Comparison of ENCODE assay signal across 14 cellular contexts in genomic region chr14:99257673-99258221, GRCh38. TPM values are rescaled to one million over a fixed set of nuclear protein-coding genes. Genes with fewer than 3 reads are reported as not detected.
DNase-seq lines count a peak whose midpoint lies in the region; ATAC-seq and TF ChIP-seq lines count a peak whose summit lies in the region.
"Had no signal": no experiment of that assay in that cellular context is flagged by ENCODE, and none has a peak within 500 bp of the region (broad histone marks: within the 10 kb centered on the region; RNA-seq: fewer than 3 reads in every experiment).

No MANE protein-coding gene starts in this region.

- peaks cover 40% of the 10 kb centered on the region for H3K36me3 ChIP-seq in CD4-positive, alpha-beta memory T cell (ENCODE audit: insufficient read depth, low read length)
- H3K36me3 ChIP-seq in Peyer's patch = peaks cover 0 to 7% (median 0%) of the 10 kb centered on the region in 3 donors
- peaks cover 6 to 50% (median 33%) of the 10 kb centered on the region in 3 experiments for H3K36me3 ChIP-seq in naive thymus-derived CD4-positive, alpha-beta T cell (ENCODE audit: control insufficient read depth in 2 of 3, insufficient read depth in 3 of 3, low read length in 3 of 3)
- H3K36me3 ChIP-seq: tibial artery had no signal

- H3K27me3 Mint-ChIP-seq in CD4-positive, alpha-beta memory T cell = no peaks in the 10 kb centered on the region
- H3K27me3 Mint-ChIP-seq in naive thymus-derived CD4-positive, alpha-beta T cell = no peaks in the 10 kb centered on the region

- peak overlapping the region; percentile 98 for H3K27ac ChIP-seq in CD4-positive, alpha-beta memory T cell (ENCODE audit: low read depth, low read length)
- H3K27ac ChIP-seq in Peyer's patch = peak overlapping the region; percentile 56 to 77 (median 70)
- H3K27ac ChIP-seq in naive thymus-derived CD4-positive, alpha-beta T cell (ENCODE audit: low read depth, low read length) = peak overlapping the region; percentile 98
- H3K27ac ChIP-seq: tibial artery had no signal

- H3K4me3 ChIP-seq in CD4-positive, alpha-beta memory T cell (ENCODE audit: low read length in 2 of 2) = peak overlapping the region; percentile 33 to 64
- peak overlapping the region in 1 of 4 donors; percentile 1 for H3K4me3 ChIP-seq in Peyer's patch
- H3K4me3 ChIP-seq in naive thymus-derived CD4-positive, alpha-beta T cell (ENCODE audit: low read length) = peak overlapping the region; percentile 56
- H3K4me3 ChIP-seq: tibial artery had no signal

- H3K27ac Mint-ChIP-seq in CD4-positive, alpha-beta memory T cell = peak overlapping the region; percentile 99 to 100 (median 100)
- peak overlapping the region; percentile 88 to 91 for H3K27ac Mint-ChIP-seq in activated naive CD4-positive, alpha-beta T cell treated with anti-CD3 and anti-CD28 coated beads, Interleukin-2, amount 50 U/mL, for 72 hours
- peak overlapping the region; percentile 99 to 100 (median 100) for H3K27ac Mint-ChIP-seq in naive thymus-derived CD4-positive, alpha-beta T cell
- H3K27ac Mint-ChIP-seq: activated B cell treated with CpG ODN at 0.5 μM for 24 hours had no signal

- CTCF ChIA-PET in CD4-positive, alpha-beta memory T cell (lab: Charles Lee; ENCODE audit: partially characterized antibody) = interaction anchor here (0.9 to 1.9 kb wide), 5 partner anchors 15 to 25 kb away, joined by 3 to 6 read pairs (median 4); no protein-coding TSS in a partner anchor
- CTCF ChIA-PET in naive thymus-derived CD4-positive, alpha-beta T cell (lab: Charles Lee) = interaction anchor here (1.5 kb wide), 1 partner anchor 69 kb away, joined by 3 read pairs; no protein-coding TSS in a partner anchor

- peaks cover 78 to 88% of the 10 kb centered on the region in 2 donors for H3K36me3 Mint-ChIP-seq in CD4-positive, alpha-beta memory T cell
- H3K36me3 Mint-ChIP-seq in activated naive CD4-positive, alpha-beta T cell treated with anti-CD3 and anti-CD28 coated beads, Interleukin-2, amount 50 U/mL, for 72 hours = peaks cover 43 to 89% of the 10 kb centered on the region in 2 donors
- peaks cover 20 to 87% (median 68%) of the 10 kb centered on the region in 5 donors for H3K36me3 Mint-ChIP-seq in naive thymus-derived CD4-positive, alpha-beta T cell

- intact Hi-C loops in CD4-positive, alpha-beta memory T cell (cut with micrococcal nuclease) = no loop called here
- intact Hi-C loops in naive thymus-derived CD4-positive, alpha-beta T cell (cut with micrococcal nuclease) = no loop called here

- no peak for TF ChIP-seq POLR2A in Peyer's patch (IDR thresholded peaks at IDR 0.05)

- H3K4me3 Mint-ChIP-seq in CD4-positive, alpha-beta memory T cell = peak overlapping the region; percentile 94 to 100 (median 98)
- H3K4me3 Mint-ChIP-seq in naive thymus-derived CD4-positive, alpha-beta T cell = peak overlapping the region; percentile 92 to 100 (median 96)
- H3K4me3 Mint-ChIP-seq: activated B cell treated with CpG ODN at 0.5 μM for 24 hours had no signal

- POLR2A ChIA-PET in CD4-positive, alpha-beta memory T cell (lab: Charles Lee; ENCODE audit: partially characterized antibody) = interaction anchor here (1.5 to 87.2 kb wide), 3 partner anchors 13 to 1076 kb away, joined by 3 to 6015 read pairs (median 6015); partner anchors contain the start of gene BCL11B
- POLR2A ChIA-PET in naive thymus-derived CD4-positive, alpha-beta T cell (lab: Charles Lee) = interaction anchor here (0.6 to 54.4 kb wide), 5 partner anchors 11 to 554 kb away, joined by 3 to 2458 read pairs (median 34); partner anchors contain the start of gene BCL11B

- H3K4me1 ChIP-seq in CD4-positive, alpha-beta memory T cell (ENCODE audit: insufficient read depth, low read length) = peaks cover 95% of the 10 kb centered on the region
- no peaks in the 10 kb centered on the region for H3K4me1 ChIP-seq in Peyer's patch
- H3K4me1 ChIP-seq in naive thymus-derived CD4-positive, alpha-beta T cell (ENCODE audit: control insufficient read depth in 2 of 2, insufficient read depth in 2 of 2, low read length in 2 of 2) = peaks cover 92 to 93% of the 10 kb centered on the region in 2 donors

- DNase-seq in CD4-positive, alpha-beta memory T cell = peak; percentile 32 to 55 (median 35)
- DNase-seq in Peyer's patch (no peak), HCEC 1CT (no peak), iPS-NIHi11 (ENCODE audit: low spot score) (no peak)
- no peak for DNase-seq in activated naive CD4-positive, alpha-beta T cell treated with anti-CD3 and anti-CD28 coated beads, Interleukin-2, amount 50 U/mL, for 72 hours (ENCODE audit: low spot score in 2 of 2)
- DNase-seq in naive thymus-derived CD4-positive, alpha-beta T cell = peak in 5 of 9 donors; percentile 23 to 55 (median 47)
- DNase-seq: activated B cell treated with CpG ODN at 0.5 μM for 24 hours, DMS53, midbrain, NCI-H1092 treated with DMSO at 0.1 percent for 48 hours had no signal

- peaks cover 65 to 100% (median 88%) of the 10 kb centered on the region in 4 donors for H3K4me1 Mint-ChIP-seq in CD4-positive, alpha-beta memory T cell
- H3K4me1 Mint-ChIP-seq in naive thymus-derived CD4-positive, alpha-beta T cell = peaks cover 65 to 100% (median 97%) of the 10 kb centered on the region in 7 donors
- H3K4me1 Mint-ChIP-seq: activated B cell treated with CpG ODN at 0.5 μM for 24 hours had no signal

- no peaks in the 10 kb centered on the region for H3K27me3 ChIP-seq in CD4-positive, alpha-beta memory T cell (ENCODE audit: insufficient read depth, low read length)
- no peaks in the 10 kb centered on the region for H3K27me3 ChIP-seq in Peyer's patch
- H3K27me3 ChIP-seq in naive thymus-derived CD4-positive, alpha-beta T cell (ENCODE audit: control insufficient read depth in 2 of 2, insufficient read depth in 2 of 2, low read length in 2 of 2) = no peaks in the 10 kb centered on the region

- no peak for ATAC-seq in activated naive CD4-positive, alpha-beta T cell treated with anti-CD3 and anti-CD28 coated beads, Interleukin-2, amount 50 U/mL, for 72 hours
- ATAC-seq in naive thymus-derived CD4-positive, alpha-beta T cell = no peak
- ATAC-seq in HG02852 (IDR thresholded peaks at IDR 0.05; ENCODE audit: unreplicated experiment) (no peak), HG03521 (IDR thresholded peaks at IDR 0.05; ENCODE audit: unreplicated experiment) (no peak)
- ATAC-seq: HCT116 had no signal

- H3K9me3 ChIP-seq in CD4-positive, alpha-beta memory T cell (ENCODE audit: control insufficient read depth in 1 of 2, low read length in 2 of 2) = no peaks in the 10 kb centered on the region
- no peaks in the 10 kb centered on the region for H3K9me3 ChIP-seq in Peyer's patch
- no peaks in the 10 kb centered on the region for H3K9me3 ChIP-seq in naive thymus-derived CD4-positive, alpha-beta T cell (ENCODE audit: control insufficient read depth in 2 of 3, low read length in 3 of 3)
- H3K9me3 ChIP-seq: tibial artery had no signal

- H3K9me3 Mint-ChIP-seq in CD4-positive, alpha-beta memory T cell = peaks cover 0 to 27% (median 0%) of the 10 kb centered on the region in 8 donors
- no peaks in the 10 kb centered on the region for H3K9me3 Mint-ChIP-seq in activated naive CD4-positive, alpha-beta T cell treated with anti-CD3 and anti-CD28 coated beads, Interleukin-2, amount 50 U/mL, for 72 hours
- H3K9me3 Mint-ChIP-seq in naive thymus-derived CD4-positive, alpha-beta T cell = peaks cover 0 to 15% (median 0%) of the 10 kb centered on the region in 11 donors
- H3K9me3 Mint-ChIP-seq: activated B cell treated with CpG ODN at 0.5 μM for 24 hours had no signal

- TF ChIP-seq CTCF in Peyer's patch (IDR thresholded peaks at IDR 0.05) = no peak

RNA-seq across cellular contexts. Expression of gene BCL11B, which starts 14.2 kb away (rescaled TPM):
- total RNA-seq in CD4-positive, alpha-beta memory T cell = 100 to 1,000 TPM; 163 to 165 TPM
- 10 to 100 TPM in 1 of 2 donors, 1 to 10 TPM in 1; 2.6 to 11.6 TPM for polyA plus RNA-seq in CD4-positive, alpha-beta memory T cell
- 10 to 100 TPM in 2 of 4 donors, 1 to 10 TPM in 2; 7.7 to 10.2 (median 10.0) TPM for total RNA-seq in Peyer's patch
- 10 to 100 TPM; 57.8 to 65.7 TPM for total RNA-seq in activated naive CD4-positive, alpha-beta T cell treated with anti-CD3 and anti-CD28 coated beads, Interleukin-2, amount 50 U/mL, for 72 hours
- total RNA-seq in naive thymus-derived CD4-positive, alpha-beta T cell = 100 to 1,000 TPM in 4 of 5 experiments, 10 to 100 TPM in 1; 96.3 to 269 (median 223) TPM
- polyA plus RNA-seq in naive thymus-derived CD4-positive, alpha-beta T cell = 10 to 100 TPM; 10.9 to 11.6 TPM

Comparison
In these comparisons a context has a peak if more than half of its experiments do, and no peak if none do; other contexts are left out.
1. DNase-seq: peak in CD4-positive, alpha-beta memory T cell (5 of 5) and naive thymus-derived CD4-positive, alpha-beta T cell (5 of 9); none in Peyer's patch (0 of 3), activated naive CD4-positive, alpha-beta T cell treated with anti-CD3 and anti-CD28 coated beads, Interleukin-2, amount 50 U/mL, for 72 hours (0 of 2), HCEC 1CT (single experiment) and iPS-NIHi11 (single experiment).
2. RNA of gene BCL11B, which starts 14.2 kb away (total RNA-seq): 96.3 to 269 TPM in naive thymus-derived CD4-positive, alpha-beta T cell, 163 to 165 TPM in CD4-positive, alpha-beta memory T cell and 57.8 to 65.7 TPM in activated naive CD4-positive, alpha-beta T cell treated with anti-CD3 and anti-CD28 coated beads, Interleukin-2, amount 50 U/mL, for 72 hours; 7.7 to 10.2 TPM in Peyer's patch; every median in the first group is over 4 times any median in the second.
3. Peak in every context shown above with its lines, with median percentiles within 50 percentile points of each other: H3K27ac ChIP-seq and H3K27ac Mint-ChIP-seq.